In the genomic region with DNA sequence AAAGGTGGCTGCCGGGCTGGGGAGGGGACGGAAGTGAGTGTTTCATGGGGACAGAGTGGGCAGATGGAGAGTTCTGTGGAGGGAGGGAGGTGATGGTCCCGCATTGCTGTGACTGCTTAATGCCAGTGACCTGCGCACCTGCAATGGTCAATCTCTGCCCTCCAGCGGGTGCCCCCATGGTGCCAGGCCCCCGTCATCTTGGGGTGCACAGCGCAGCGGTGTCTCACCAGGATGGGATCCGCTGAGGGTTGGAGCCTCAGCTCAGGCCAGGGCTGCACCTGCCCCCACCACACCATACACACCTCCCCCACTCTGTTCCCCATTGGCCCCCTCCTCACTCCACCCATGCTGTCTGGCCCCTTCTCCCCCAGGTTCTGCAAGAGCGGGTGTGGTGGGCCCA, we compare ENCODE assay signal across 1 cellular context.
TF ChIP-seq lines count a peak whose summit lies in the region.

No MANE protein-coding gene starts in this region.

TF ChIP-seq in HepG2, 621 proteins besides CTCF, POLR2A, EP300 and RAD21:
- TF ChIP-seq AGO2 (optimal IDR thresholded peaks at IDR 0.05; ENCODE audit: low read depth, low read length) (peak; percentile 69), GLI4 (CRISPR knock-in tag; IDR thresholded peaks at IDR 0.05; ENCODE audit: borderline replicate concordance) (no peak)
